ENCODE assay signal across 1 cellular context in genomic region chr20:63202811-63203526, GRCh38.
A peak's percentile ranks its signal among the peaks of the same experiment; 100 is the strongest.
TF ChIP-seq lines count a peak whose summit lies in the region.

No MANE protein-coding gene starts in this region.

TF ChIP-seq in HepG2, 621 proteins besides CTCF, POLR2A, EP300 and RAD21:
- TF ChIP-seq RBM22 (optimal IDR thresholded peaks at IDR 0.05; ENCODE audit: low read length) = peak; percentile 19
- TF ChIP-seq RBFOX2 (IDR thresholded peaks at IDR 0.05; ENCODE audit: low read depth, low read length) = 0 out of 2 replicates have a peak, but pooled peaks have one; percentile 37
- no peak for TF ChIP-seq TFDP2 (CRISPR knock-in tag; IDR thresholded peaks at IDR 0.05)
- 0 out of 2 replicates have a peak, but pooled peaks have one; percentile 18 for TF ChIP-seq HNRNPL (IDR thresholded peaks at IDR 0.05; ENCODE audit: low read depth, low read length)
- peak; percentile 84 for TF ChIP-seq AGO2 (optimal IDR thresholded peaks at IDR 0.05; ENCODE audit: low read depth, low read length)
TF ChIP-seq in HepG2: peak in this region for 4.
